Comparison of ENCODE assay signal across 14 cellular contexts in genomic region chr15:95932676-95933075, GRCh38.
A peak's percentile ranks its signal among the peaks of the same experiment; 100 is the strongest.
DNase-seq lines count a peak whose midpoint lies in the region; ATAC-seq and TF ChIP-seq lines count a peak whose summit lies in the region.
"Had no signal": no experiment of that assay in that cellular context is flagged by ENCODE, and none has a peak within 500 bp of the region (broad histone marks: within the 10 kb centered on the region; RNA-seq: fewer than 3 reads in every experiment).

No MANE protein-coding gene starts in this region.

- in situ Hi-C loops in astrocyte of the spinal cord (cut with HindIII; ENCODE audit: low sequenced_read_pairs): no loop called here

- ATAC-seq in GM18517 (IDR thresholded peaks at IDR 0.05; ENCODE audit: unreplicated experiment): no peak

- TF ChIP-seq CTCF in AG09309 (IDR thresholded peaks at IDR 0.05; ENCODE audit: control insufficient read depth, insufficient read depth, low read depth, low read length, missing control alignments) (no peak), astrocyte of the spinal cord (IDR thresholded peaks at IDR 0.05; ENCODE audit: low read depth, low read length) (no peak)

- DNase-seq in AG09309 (ENCODE audit: low read depth): peak; percentile 94
- peak; percentile 20 for DNase-seq in HS-5 (ENCODE audit: low read depth)
- peak; percentile 43 for DNase-seq in astrocyte of the spinal cord (ENCODE audit: low read depth, low spot score)
- DNase-seq in kidney tubule cell (ENCODE audit: low spot score): peak; percentile 61
- no peak for DNase-seq in stimulated activated naive CD4-positive, alpha-beta T cell treated with Interleukin-2 at 50 U/mL for 16 hours (lab: John Stamatoyannopoulos, UW)
- DNase-seq in NCI-H69 (lab: John Stamatoyannopoulos, UW): no peak
- no peak for DNase-seq in NCI-H524 treated with DMSO at 0.1 percent for 48 hours (lab: John Stamatoyannopoulos, UW)
- DNase-seq: activated CD4-positive, alpha-beta T cell treated with anti-CD3 and anti-CD28 coated beads for 48 hours; activated T-cell treated with anti-CD3 and anti-CD28 coated beads for 4 hours; central memory CD4-positive, alpha-beta T cell; NCI-H1436 treated with DMSO at 0.1 percent for 48 hours; SIG-M5 had no signal

- H3K4me3 ChIP-seq in AG09309 (ENCODE audit: control insufficient read depth, low read depth, low read length) (no peak overlapping the region), astrocyte of the spinal cord (ENCODE audit: low read depth, low read length) (no peak overlapping the region)
- H3K4me3 ChIP-seq: right atrium auricular region had no signal

Comparison
In these comparisons a context has a peak if more than half of its experiments do, and no peak if none do; other contexts are left out.
1. DNase-seq: peak in AG09309 (single experiment), HS-5 (single experiment), astrocyte of the spinal cord (single experiment) and kidney tubule cell (single experiment); none in stimulated activated naive CD4-positive, alpha-beta T cell treated with Interleukin-2 at 50 U/mL for 16 hours (single experiment), NCI-H69 (single experiment) and NCI-H524 treated with DMSO at 0.1 percent for 48 hours (single experiment).